Comparison of ENCODE assay signal across 8 cellular contexts in genomic region chr2:240436626-240437180, GRCh38. TPM values are rescaled to one million over a fixed set of nuclear protein-coding genes. Genes with fewer than 3 reads are reported as not detected.
DNase-seq lines count a peak whose midpoint lies in the region; ATAC-seq and TF ChIP-seq lines count a peak whose summit lies in the region.

No MANE protein-coding gene starts in this region.

- no peak overlapping the region for H4K8ac ChIP-seq in trophoblast cell (ENCODE audit: low read depth, low read length)

- H3K36me3 Mint-ChIP-seq in T-helper 2 cell treated with Interferon-gamma antibody and Interleukin-4, amounts not matched to agents 5 μg/mL and 100 μg/mL, for 36 hours (ENCODE audit: low read depth): no peaks in the 10 kb centered on the region
- H3K36me3 Mint-ChIP-seq in glutamatergic neuron (ENCODE audit: unreplicated experiment): no peaks in the 10 kb centered on the region
- no peaks in the 10 kb centered on the region for H3K36me3 Mint-ChIP-seq in activated CD8-positive, alpha-beta memory T cell treated with anti-CD3 and anti-CD28 coated beads, Interleukin-2, amount 10 ng/mL, durations not matched to agents 7 days and 5 days

- peak overlapping the region; percentile 75 for H3K4me3 ChIP-seq in trophoblast cell (ENCODE audit: low read depth, low read length)

- peak overlapping the region; percentile 47 for H3K4ac ChIP-seq in trophoblast cell (ENCODE audit: low read depth, low read length)

- H3K4me1 Mint-ChIP-seq in T-helper 2 cell treated with Interferon-gamma antibody and Interleukin-4, amounts not matched to agents 5 μg/mL and 100 μg/mL, for 36 hours (ENCODE audit: low read depth): peaks cover 12% of the 10 kb centered on the region
- H3K4me1 Mint-ChIP-seq in glutamatergic neuron (ENCODE audit: low read depth, unreplicated experiment): peaks cover 11% of the 10 kb centered on the region
- peaks cover 5% of the 10 kb centered on the region for H3K4me1 Mint-ChIP-seq in activated CD8-positive, alpha-beta memory T cell treated with anti-CD3 and anti-CD28 coated beads, Interleukin-2, amount 10 ng/mL, durations not matched to agents 7 days and 5 days

- H3K79me2 ChIP-seq in trophoblast cell (ENCODE audit: control insufficient read depth, insufficient read depth, low read length, poor library complexity): peaks cover 5% of the 10 kb centered on the region

- no peak for TF ChIP-seq CTCF in glutamatergic neuron (IDR thresholded peaks at IDR 0.05; ENCODE audit: partially characterized antibody, unreplicated experiment)

- no peak overlapping the region for H2AFZ ChIP-seq in trophoblast cell (ENCODE audit: insufficient read depth, low read length, poor library complexity)

- no peak for ATAC-seq in GM19324 (IDR thresholded peaks at IDR 0.05; ENCODE audit: low FRiP score, unreplicated experiment)
- no peak for ATAC-seq in GM18907 (IDR thresholded peaks at IDR 0.05; ENCODE audit: unreplicated experiment)
- no peak for ATAC-seq in activated CD8-positive, alpha-beta memory T cell treated with anti-CD3 and anti-CD28 coated beads, Interleukin-2, amount 10 ng/mL, durations not matched to agents 7 days and 5 days

- no CpG with 5 or more reads among the region's 37 CpGs for WGBS in trophoblast cell (ENCODE audit: extremely low coverage, insufficient coverage, insufficient read length)

- H3K9ac ChIP-seq in trophoblast cell (ENCODE audit: low read length): no peak overlapping the region

- peak overlapping the region; percentile 45 for H4K91ac ChIP-seq in trophoblast cell (ENCODE audit: low read depth, low read length)

- H3K27ac Mint-ChIP-seq in T-helper 2 cell treated with Interferon-gamma antibody and Interleukin-4, amounts not matched to agents 5 μg/mL and 100 μg/mL, for 36 hours: no peak overlapping the region
- H3K27ac Mint-ChIP-seq in glutamatergic neuron (ENCODE audit: unreplicated experiment): no peak overlapping the region
- no peak overlapping the region for H3K27ac Mint-ChIP-seq in activated CD8-positive, alpha-beta memory T cell treated with anti-CD3 and anti-CD28 coated beads, Interleukin-2, amount 10 ng/mL, durations not matched to agents 7 days and 5 days

- H3K4me1 ChIP-seq in trophoblast cell (ENCODE audit: control insufficient read depth in 1 of 2, insufficient read depth in 2 of 2, low read length in 2 of 2): peaks cover 10 to 21% of the 10 kb centered on the region in 2 experiments

- peak overlapping the region; percentile 68 for H3K4me3 Mint-ChIP-seq in T-helper 2 cell treated with Interferon-gamma antibody and Interleukin-4, amounts not matched to agents 5 μg/mL and 100 μg/mL, for 36 hours
- H3K4me3 Mint-ChIP-seq in glutamatergic neuron (ENCODE audit: unreplicated experiment): peak overlapping the region; percentile 75
- H3K4me3 Mint-ChIP-seq in activated CD8-positive, alpha-beta memory T cell treated with anti-CD3 and anti-CD28 coated beads, Interleukin-2, amount 10 ng/mL, durations not matched to agents 7 days and 5 days: no peak overlapping the region

- peak overlapping the region; percentile 47 for H3K18ac ChIP-seq in trophoblast cell (ENCODE audit: low read length)

- no peak overlapping the region for H2AK5ac ChIP-seq in trophoblast cell (ENCODE audit: low read length)

- CTCF ChIA-PET in activated CD8-positive, alpha-beta memory T cell treated with anti-CD3 and anti-CD28 coated beads, Interleukin-2, amount 10 ng/mL, durations not matched to agents 7 days and 5 days (lab: Charles Lee): interaction anchor here (0.9 to 2.1 kb wide), 2 partner anchors 204 to 293 kb away, joined by 4 to 12 read pairs; no protein-coding TSS in a partner anchor

- peaks cover 13% of the 10 kb centered on the region for H3K27me3 ChIP-seq in trophoblast cell (ENCODE audit: insufficient read depth, low read length)

- no peak overlapping the region for H4K12ac ChIP-seq in trophoblast cell (ENCODE audit: low read depth, low read length)

- peak overlapping the region; percentile 94 for H3K4me2 ChIP-seq in trophoblast cell (ENCODE audit: low read length)

- H2BK12ac ChIP-seq in trophoblast cell (ENCODE audit: low read length): no peak overlapping the region

- peaks cover 4 to 6% of the 10 kb centered on the region in 2 experiments for H3K36me3 ChIP-seq in trophoblast cell (ENCODE audit: control insufficient read depth in 1 of 2, insufficient read depth in 2 of 2, low read length in 2 of 2)

- peak overlapping the region; percentile 6 for H2BK5ac ChIP-seq in trophoblast cell (ENCODE audit: low read depth, low read length, poor library complexity)

- peak; percentile 41 for DNase-seq in EH (ENCODE audit: low read depth)
- no peak for DNase-seq in T-helper 2 cell treated with Interferon-gamma antibody and Interleukin-4, amounts not matched to agents 5 μg/mL and 100 μg/mL, for 36 hours (ENCODE audit: low spot score)
- peak; percentile 65 for DNase-seq in glutamatergic neuron
- DNase-seq in trophoblast cell: no peak
- no peak for DNase-seq in pons (ENCODE audit: low spot score)
- no peak for DNase-seq in activated CD8-positive, alpha-beta memory T cell treated with anti-CD3 and anti-CD28 coated beads, Interleukin-2, amount 10 ng/mL, durations not matched to agents 7 days and 5 days

- no peak overlapping the region for H3K27ac ChIP-seq in trophoblast cell (ENCODE audit: low read depth, low read length)

- peaks cover 12% of the 10 kb centered on the region for H3K79me1 ChIP-seq in trophoblast cell (ENCODE audit: low read length)

- H3K9me3 ChIP-seq in trophoblast cell (ENCODE audit: insufficient read depth, low read depth, low read length): peaks cover 3% of the 10 kb centered on the region

- H2BK120ac ChIP-seq in trophoblast cell (ENCODE audit: insufficient read depth, low read length, poor library complexity): no peak overlapping the region

- H3K27me3 Mint-ChIP-seq in T-helper 2 cell treated with Interferon-gamma antibody and Interleukin-4, amounts not matched to agents 5 μg/mL and 100 μg/mL, for 36 hours (ENCODE audit: low read depth): peaks cover 15% of the 10 kb centered on the region
- H3K27me3 Mint-ChIP-seq in glutamatergic neuron (ENCODE audit: unreplicated experiment): peaks cover 9% of the 10 kb centered on the region
- H3K27me3 Mint-ChIP-seq in activated CD8-positive, alpha-beta memory T cell treated with anti-CD3 and anti-CD28 coated beads, Interleukin-2, amount 10 ng/mL, durations not matched to agents 7 days and 5 days: peaks cover 16% of the 10 kb centered on the region

- H3K23ac ChIP-seq in trophoblast cell (ENCODE audit: low read length): no peak overlapping the region

- H3K9me3 Mint-ChIP-seq in T-helper 2 cell treated with Interferon-gamma antibody and Interleukin-4, amounts not matched to agents 5 μg/mL and 100 μg/mL, for 36 hours: no peaks in the 10 kb centered on the region
- H3K9me3 Mint-ChIP-seq in glutamatergic neuron (ENCODE audit: unreplicated experiment): peaks cover 10% of the 10 kb centered on the region
- no peaks in the 10 kb centered on the region for H3K9me3 Mint-ChIP-seq in activated CD8-positive, alpha-beta memory T cell treated with anti-CD3 and anti-CD28 coated beads, Interleukin-2, amount 10 ng/mL, durations not matched to agents 7 days and 5 days (ENCODE audit: low read depth)

- H3K14ac ChIP-seq in trophoblast cell (ENCODE audit: low read length): peak overlapping the region; percentile 37

RNA-seq across cellular contexts. Expression of gene GPC1, which starts 1.2 kb away (rescaled TPM):
- total RNA-seq in glutamatergic neuron (ENCODE audit: unreplicated experiment): 155 TPM
- polyA plus RNA-seq in trophoblast cell (2013): 114 and 122 TPM in 2 replicates
- total RNA-seq in activated CD8-positive, alpha-beta memory T cell treated with anti-CD3 and anti-CD28 coated beads, Interleukin-2, amount 10 ng/mL, durations not matched to agents 7 days and 5 days: 1 to 10 TPM; 3.2 to 4.5 TPM

Comparison
In these comparisons a context has a peak if more than half of its experiments do, and no peak if none do; other contexts are left out.
1. DNase-seq: peak in EH (single experiment) and glutamatergic neuron (single experiment); none in T-helper 2 cell treated with Interferon-gamma antibody and Interleukin-4, amounts not matched to agents 5 μg/mL and 100 μg/mL, for 36 hours (single experiment), trophoblast cell (0 of 2), pons (single experiment) and activated CD8-positive, alpha-beta memory T cell treated with anti-CD3 and anti-CD28 coated beads, Interleukin-2, amount 10 ng/mL, durations not matched to agents 7 days and 5 days (single experiment).
2. RNA of gene GPC1, which starts 1.2 kb away (total RNA-seq): 155 TPM in glutamatergic neuron (single experiment); 3.2 to 4.5 TPM in activated CD8-positive, alpha-beta memory T cell treated with anti-CD3 and anti-CD28 coated beads, Interleukin-2, amount 10 ng/mL, durations not matched to agents 7 days and 5 days; every median in the first group is over 10 times any median in the second.